In genomic region chr13:114046447-114046846, GRCh38 we compare ENCODE assay signal across 19 cellular contexts.
DNase-seq lines count a peak whose midpoint lies in the region; ATAC-seq and TF ChIP-seq lines count a peak whose summit lies in the region.
"Had no signal": no experiment of that assay in that cellular context is flagged by ENCODE, and none has a peak within 500 bp of the region (broad histone marks: within the 10 kb centered on the region; RNA-seq: fewer than 3 reads in every experiment).

No MANE protein-coding gene starts in this region.

- H3K9me3 ChIP-seq in CD4-positive, CD25-positive, alpha-beta regulatory T cell (ENCODE audit: control insufficient read depth in 2 of 2, low read length in 2 of 2), result no peaks in the 10 kb centered on the region
- no peaks in the 10 kb centered on the region for H3K9me3 ChIP-seq in T-helper 17 cell (ENCODE audit: control insufficient read depth, low read length, poor library complexity, severe bottlenecking)
- no peaks in the 10 kb centered on the region for H3K9me3 ChIP-seq in mucosa of descending colon
- H3K9me3 ChIP-seq: esophagus squamous epithelium, suprapubic skin had no signal

- no peak for ATAC-seq in CD4-positive, CD25-positive, alpha-beta regulatory T cell (ENCODE audit: low read depth in 2 of 2)
- no peak for ATAC-seq in T-helper 17 cell
- ATAC-seq in mucosa of descending colon, result peak; percentile 17
- no peak for ATAC-seq in HG02885 (IDR thresholded peaks at IDR 0.05; ENCODE audit: poor library complexity, unreplicated experiment)
- no peak for ATAC-seq in HG03354 (IDR thresholded peaks at IDR 0.05; ENCODE audit: poor library complexity, severe bottlenecking, unreplicated experiment)
- ATAC-seq: activated CD4-positive, alpha-beta T cell treated with anti-CD3 and anti-CD28 coated beads for 36 hours; heart left ventricle; PC-3 had no signal

- H3K27me3 ChIP-seq in CD4-positive, CD25-positive, alpha-beta regulatory T cell (ENCODE audit: control insufficient read depth, insufficient read depth, low read length), result no peaks in the 10 kb centered on the region
- H3K27me3 ChIP-seq: esophagus squamous epithelium, heart left ventricle, suprapubic skin had no signal

- intact Hi-C loops in mucosa of descending colon (cut with DNase I, micrococcal nuclease), result no loop called here

- peak overlapping the region in 2 of 3 donors; percentile 77 to 90 for H3K27ac Mint-ChIP-seq in CD4-positive, CD25-positive, alpha-beta regulatory T cell
- H3K27ac Mint-ChIP-seq in T-helper 17 cell, result peak overlapping the region; percentile 82

- peaks cover 0 to 7% (median 0%) of the 10 kb centered on the region in 7 donors for H3K9me3 Mint-ChIP-seq in CD4-positive, CD25-positive, alpha-beta regulatory T cell

- no peak for TF ChIP-seq RAD21 in Ishikawa (IDR thresholded peaks at IDR 0.05; ENCODE audit: low read depth)

- peaks cover 22 to 73% (median 42%) of the 10 kb centered on the region in 4 donors for H3K4me1 Mint-ChIP-seq in CD4-positive, CD25-positive, alpha-beta regulatory T cell
- peaks cover 45% of the 10 kb centered on the region for H3K4me1 Mint-ChIP-seq in T-helper 17 cell

- peak overlapping the region in 3 of 4 donors; percentile 28 to 74 (median 50) for H3K4me3 Mint-ChIP-seq in CD4-positive, CD25-positive, alpha-beta regulatory T cell
- H3K4me3 Mint-ChIP-seq in T-helper 17 cell, result no peak overlapping the region
- H3K4me3 Mint-ChIP-seq: activated CD4-positive, alpha-beta T cell treated with anti-CD3 and anti-CD28 coated beads for 36 hours had no signal

- H3K4me3 ChIP-seq in CD4-positive, CD25-positive, alpha-beta regulatory T cell (ENCODE audit: low read depth, low read length), result no peak overlapping the region
- H3K4me3 ChIP-seq in mucosa of descending colon, result no peak overlapping the region
- H3K4me3 ChIP-seq: esophagus squamous epithelium, heart left ventricle, suprapubic skin had no signal

- peaks cover 36% of the 10 kb centered on the region for H3K4me1 ChIP-seq in CD4-positive, CD25-positive, alpha-beta regulatory T cell (ENCODE audit: control insufficient read depth, insufficient read depth, low read length, poor library complexity, severe bottlenecking)
- H3K4me1 ChIP-seq in mucosa of descending colon (ENCODE audit: low read depth), result peaks cover 27% of the 10 kb centered on the region

- H3K27me3 Mint-ChIP-seq in CD4-positive, CD25-positive, alpha-beta regulatory T cell, result no peaks in the 10 kb centered on the region
- H3K27me3 Mint-ChIP-seq in T-helper 17 cell, result no peaks in the 10 kb centered on the region
- H3K27me3 Mint-ChIP-seq: activated CD4-positive, alpha-beta T cell treated with anti-CD3 and anti-CD28 coated beads for 36 hours had no signal

- peaks cover 75% of the 10 kb centered on the region for H3K36me3 ChIP-seq in CD4-positive, CD25-positive, alpha-beta regulatory T cell (ENCODE audit: control insufficient read depth, insufficient read depth, low read length)
- H3K36me3 ChIP-seq in mucosa of descending colon (ENCODE audit: low read depth), result no peaks in the 10 kb centered on the region

- peaks cover 47% of the 10 kb centered on the region for H3K36me3 Mint-ChIP-seq in CD4-positive, CD25-positive, alpha-beta regulatory T cell
- no peaks in the 10 kb centered on the region for H3K36me3 Mint-ChIP-seq in T-helper 17 cell (ENCODE audit: low read depth)

- no peak overlapping the region for H3K27ac ChIP-seq in CD4-positive, CD25-positive, alpha-beta regulatory T cell (ENCODE audit: insufficient read depth, low read length, poor library complexity, severe bottlenecking)
- H3K27ac ChIP-seq: esophagus squamous epithelium, heart left ventricle, suprapubic skin had no signal

- TF ChIP-seq EP300 in Ishikawa (IDR thresholded peaks at IDR 0.05; ENCODE audit: borderline replicate concordance), result no peak

- no peak for DNase-seq in CD4-positive, CD25-positive, alpha-beta regulatory T cell
- DNase-seq in T-helper 17 cell (no peak), mucosa of descending colon (no peak), T-helper 1 cell (no peak), HT-29 (ENCODE audit: low spot score) (no peak)
- DNase-seq: activated CD4-positive, alpha-beta T cell treated with anti-CD3 and anti-CD28 coated beads for 36 hours; C1 segment of cervical spinal cord; dermis blood vessel endothelial cell; esophagus squamous epithelium; heart left ventricle; kidney; NCI-H226; PC-3; posterior cingulate gyrus; stimulated activated CD4-positive, alpha-beta T cell treated with anti-CD3 and anti-CD28 coated beads, Interleukin-12 subunit alpha, Interleukin-12 subunit beta, amount 100 ng/mL, for 4 hours had no signal

- no peak for TF ChIP-seq CTCF in mucosa of descending colon (IDR thresholded peaks at IDR 0.05)

TF ChIP-seq in Ishikawa, 13 proteins besides CTCF, POLR2A, EP300 and RAD21:
- no peak for TF ChIP-seq YY1 (IDR thresholded peaks at IDR 0.05; ENCODE audit: low read depth)
- TF ChIP-seq USF1 (IDR thresholded peaks at IDR 0.05), result 0 out of 2 replicates have a peak, but pooled peaks have one; percentile 28
